ENCODE assay signal across 13 cellular contexts in the genomic region with DNA sequence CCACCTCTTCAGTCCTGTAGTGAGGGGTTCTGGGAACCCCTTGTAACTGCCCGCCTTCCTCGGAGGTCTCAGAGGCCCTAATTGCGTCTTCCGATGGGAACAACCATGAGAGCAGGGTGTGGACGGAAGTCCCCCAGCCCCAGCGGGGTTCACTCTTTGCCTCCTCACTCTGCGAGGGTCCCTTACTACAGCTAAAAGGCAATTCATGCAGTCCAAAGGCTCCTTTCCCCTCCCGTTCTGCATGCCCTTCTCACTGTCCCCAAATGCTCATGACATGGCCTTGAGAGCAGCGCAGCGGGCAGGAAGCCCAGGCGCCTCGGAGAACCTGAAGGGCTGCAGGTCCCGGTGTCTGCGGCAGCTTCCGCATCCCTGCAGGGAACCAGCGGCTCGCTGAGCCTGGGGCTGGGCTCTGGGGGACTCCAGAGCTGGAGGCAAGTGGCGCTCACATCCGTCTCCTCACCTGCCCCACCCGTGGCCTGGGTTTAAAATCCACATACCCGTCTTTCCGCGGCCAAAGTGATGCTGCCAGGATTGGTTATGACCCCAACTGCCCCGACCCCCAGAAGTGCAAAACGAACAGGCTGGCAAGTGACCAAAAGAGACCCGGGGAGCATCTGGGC. TPM values are rescaled to one million over a fixed set of nuclear protein-coding genes. Genes with fewer than 3 reads are reported as not detected.
A peak's percentile ranks its signal among the peaks of the same experiment; 100 is the strongest.
DNase-seq lines count a peak whose midpoint lies in the region; ATAC-seq, FAIRE-seq and TF ChIP-seq lines count a peak whose summit lies in the region.
"Had no signal": no experiment of that assay in that cellular context is flagged by ENCODE, and none has a peak within 500 bp of the region (broad histone marks: within the 10 kb centered on the region; RNA-seq: fewer than 3 reads in every experiment).

No MANE protein-coding gene starts in this region.

- no peak for TF ChIP-seq RAD21 in SK-N-SH (IDR thresholded peaks at IDR 0.05; ENCODE audit: low read length)

- H3K79me2 ChIP-seq in SK-N-SH (ENCODE audit: insufficient read depth) = no peaks in the 10 kb centered on the region
- no peaks in the 10 kb centered on the region for H3K79me2 ChIP-seq in fibroblast of lung (ENCODE audit: control insufficient read depth, insufficient read depth, low read length)

- CTCF ChIA-PET in SK-N-SH (lab: Yijun Ruan, JAX) = interaction anchor here (0.6 to 4.4 kb wide), 3 partner anchors 15 to 18 kb away, joined by 3 to 13 read pairs (median 3); no protein-coding TSS in a partner anchor

- H3K4me1 Mint-ChIP-seq in mesothelial cell of epicardium = peaks cover 31% of the 10 kb centered on the region

- H3K9me3 Mint-ChIP-seq in mesothelial cell of epicardium = peaks cover 3% of the 10 kb centered on the region
- H3K9me3 Mint-ChIP-seq: effector memory CD8-positive, alpha-beta T cell; HFFc6 had no signal

- DNase-seq in SK-N-SH (no peak), fibroblast of lung (ENCODE audit: low read depth in 2 of 2) (no peak), mesothelial cell of epicardium (ENCODE audit: low spot score in 2 of 2, unreplicated experiment in 2 of 2) (peak in 1 of 2 experiments; percentile 48), upper lobe of right lung (no peak), NCI-H1436 treated with DMSO at 0.1 percent for 48 hours (lab: John Stamatoyannopoulos, UW) (no peak), small intestine (no peak)
- DNase-seq: effector memory CD8-positive, alpha-beta T cell; HFFc6; naive B cell had no signal

- peaks cover 86% of the 10 kb centered on the region for H3K27me3 ChIP-seq in SK-N-SH (ENCODE audit: insufficient read depth)
- H3K27me3 ChIP-seq in fibroblast of lung (ENCODE audit: control insufficient read depth, insufficient read depth, low read length) = peaks cover 25% of the 10 kb centered on the region
- peaks cover 42% of the 10 kb centered on the region for H3K27me3 ChIP-seq in upper lobe of right lung
- peaks cover 13% of the 10 kb centered on the region in 2 donors for H3K27me3 ChIP-seq in small intestine (ENCODE audit: control insufficient read depth in 2 of 2, insufficient read depth in 2 of 2, low read length in 2 of 2)
- H3K27me3 ChIP-seq: BLaER1 had no signal

- H3K27ac Mint-ChIP-seq in mesothelial cell of epicardium = no peak overlapping the region
- H3K27ac Mint-ChIP-seq: effector memory CD8-positive, alpha-beta T cell; HFFc6; naive B cell had no signal

- no peak overlapping the region for H2AFZ ChIP-seq in SK-N-SH (ENCODE audit: low read depth)
- no peak overlapping the region for H2AFZ ChIP-seq in fibroblast of lung (ENCODE audit: low read length)

- H3K4me3 ChIP-seq in SK-N-SH (ENCODE audit: low read depth in 2 of 2, low read length in 1 of 2) = no peak overlapping the region
- H3K4me3 ChIP-seq in fibroblast of lung (replicated peaks in 1 of 4; ENCODE audit: control extremely low read depth in 1 of 4, insufficient read depth in 1 of 4, low read depth in 3 of 4, low read length in 4 of 4) = peak overlapping the region in 2 of 4 experiments; percentile 6 to 41
- H3K4me3 ChIP-seq in upper lobe of right lung = no peak overlapping the region
- no peak overlapping the region for H3K4me3 ChIP-seq in small intestine (ENCODE audit: low read depth in 1 of 2, low read length in 2 of 2)
- H3K4me3 ChIP-seq: BLaER1 had no signal

- peak overlapping the region; percentile 44; the same call in 1 of the 2 replicates for H3K4me2 ChIP-seq in SK-N-SH
- H3K4me2 ChIP-seq in fibroblast of lung (ENCODE audit: extremely low read depth, insufficient read depth, low read length) = peak overlapping the region; percentile 78
- H3K4me2 ChIP-seq: BLaER1 had no signal

- no peak for TF ChIP-seq EP300 in SK-N-SH (IDR thresholded peaks at IDR 0.05; ENCODE audit: borderline replicate concordance in 1 of 2, low read depth in 1 of 2, low read length in 1 of 2)

- no peaks in the 10 kb centered on the region for H3F3A ChIP-seq in SK-N-SH (replicated peaks; ENCODE audit: insufficient read depth)

- H3K36me3 Mint-ChIP-seq in mesothelial cell of epicardium = no peaks in the 10 kb centered on the region
- H3K36me3 Mint-ChIP-seq: naive B cell had no signal

- no peak for TF ChIP-seq CTCF in SK-N-SH (IDR thresholded peaks at IDR 0.05)
- TF ChIP-seq CTCF in fibroblast of lung (conservative IDR thresholded peaks at IDR 0.05 in 1 of 2, IDR thresholded peaks at IDR 0.05 in 1 of 2; ENCODE audit: low read depth in 1 of 2, low read length in 2 of 2) = no peak
- no peak for TF ChIP-seq CTCF in mesothelial cell of epicardium (IDR thresholded peaks at IDR 0.05; ENCODE audit: unreplicated experiment)
- TF ChIP-seq CTCF in upper lobe of right lung (IDR thresholded peaks at IDR 0.05) = no peak

- H3K9ac ChIP-seq in SK-N-SH = no peak overlapping the region
- no peak overlapping the region for H3K9ac ChIP-seq in fibroblast of lung (ENCODE audit: insufficient read depth, low read length)
- H3K9ac ChIP-seq: BLaER1 had no signal

- peak overlapping the region; percentile 65 for H3K4me3 Mint-ChIP-seq in mesothelial cell of epicardium
- H3K4me3 Mint-ChIP-seq: effector memory CD8-positive, alpha-beta T cell; HFFc6 had no signal

- H3K27ac ChIP-seq in SK-N-SH (ENCODE audit: low read depth in 2 of 2, low read length in 1 of 2) (no peak overlapping the region), fibroblast of lung (ENCODE audit: insufficient read depth, low read length) (no peak overlapping the region), upper lobe of right lung (no peak overlapping the region), small intestine (ENCODE audit: low read depth in 1 of 2, low read length in 1 of 2) (no peak overlapping the region)
- H3K27ac ChIP-seq: BLaER1 had no signal

- POLR2A ChIA-PET in SK-N-SH (lab: Yijun Ruan, JAX) = no interaction called here

- H4K20me1 ChIP-seq in SK-N-SH (ENCODE audit: insufficient read depth) (no peaks in the 10 kb centered on the region), fibroblast of lung (ENCODE audit: control insufficient read depth, extremely low read depth, insufficient read depth, low read length) (no peaks in the 10 kb centered on the region)
- H4K20me1 ChIP-seq: BLaER1 had no signal

- no peaks in the 10 kb centered on the region for H3K9me3 ChIP-seq in SK-N-SH
- H3K9me3 ChIP-seq in fibroblast of lung (ENCODE audit: control insufficient read depth, insufficient read depth, low read depth, low read length) = no peaks in the 10 kb centered on the region
- H3K9me3 ChIP-seq in upper lobe of right lung = no peaks in the 10 kb centered on the region
- H3K9me3 ChIP-seq in small intestine (ENCODE audit: control insufficient read depth, low read depth) = no peaks in the 10 kb centered on the region

- FAIRE-seq in small intestine (lab: Jason Lieb, UNC) = no peak
- FAIRE-seq: GM18507 had no signal

- H3K27me3 Mint-ChIP-seq in mesothelial cell of epicardium (ENCODE audit: low read depth) = peaks cover 84% of the 10 kb centered on the region

- intact Hi-C loops in upper lobe of right lung (cut with DNase I) = no loop called here

- WGBS in SK-N-SH (ENCODE audit: low lambda C conversion rate) = 7% methylated on average over 16 of the region's 26 CpGs
- 4 to 8% (median 7%) methylated on average over 23 to 26 of the region's 26 CpGs for WGBS in small intestine, 3 donors

- H3K36me3 ChIP-seq in SK-N-SH (replicated peaks in 1 of 2; ENCODE audit: control insufficient read depth in 1 of 2, insufficient read depth in 2 of 2, low read length in 1 of 2) (no peaks in the 10 kb centered on the region), fibroblast of lung (ENCODE audit: control insufficient read depth, insufficient read depth, low read length) (no peaks in the 10 kb centered on the region), upper lobe of right lung (no peaks in the 10 kb centered on the region), small intestine (ENCODE audit: control insufficient read depth in 2 of 2, insufficient read depth in 2 of 2, low read length in 2 of 2) (no peaks in the 10 kb centered on the region)
- H3K36me3 ChIP-seq: BLaER1 had no signal

- ATAC-seq in SK-N-SH treated with all-trans-retinoic acid at 6 μM for 48 hours (no peak), upper lobe of right lung (peak; percentile 15), GM18873 (IDR thresholded peaks at IDR 0.05; ENCODE audit: low FRiP score, unreplicated experiment) (no peak)
- ATAC-seq: effector memory CD8-positive, alpha-beta T cell had no signal

- H3K9me2 ChIP-seq in SK-N-SH = no peaks in the 10 kb centered on the region

- no peaks in the 10 kb centered on the region; a peak in 1 of 4 replicates for H3K4me1 ChIP-seq in SK-N-SH (ENCODE audit: control insufficient read depth in 1 of 2, insufficient read depth in 2 of 2, low read depth in 1 of 2, low read length in 1 of 2)
- peaks cover 19% of the 10 kb centered on the region for H3K4me1 ChIP-seq in fibroblast of lung (ENCODE audit: control insufficient read depth, extremely low read depth, insufficient read depth, low read length)
- peaks cover 11% of the 10 kb centered on the region for H3K4me1 ChIP-seq in upper lobe of right lung
- no peaks in the 10 kb centered on the region for H3K4me1 ChIP-seq in small intestine (ENCODE audit: control insufficient read depth in 2 of 2, insufficient read depth in 1 of 2, low read depth in 1 of 2, low read length in 1 of 2)

TF ChIP-seq in SK-N-SH, 30 proteins besides CTCF, POLR2A, EP300 and RAD21 (continues in another document):
- no peak for TF ChIP-seq JUND (IDR thresholded peaks at IDR 0.05)
- TF ChIP-seq EZH2phosphoT487 (IDR thresholded peaks at IDR 0.05; ENCODE audit: borderline replicate concordance, low read depth) = no peak; the same call in 1 of the 2 replicates

TF ChIP-seq in SK-N-SH treated with all-trans-retinoic acid at 6 μM for 48 hours, 23 proteins besides CTCF, POLR2A, EP300 and RAD21 (continues in another document):
- TF ChIP-seq ARNTL (CRISPR knock-in tag; IDR thresholded peaks at IDR 0.05; ENCODE audit: borderline replicate concordance, low read depth) = no peak

RNA-seq across cellular contexts. Expression of a gene that starts 0.5 kb away (rescaled TPM):
- polyA plus RNA-seq in SK-N-SH (2012; rRNA removed) = not detected in 2 replicates
- polyA plus RNA-seq in SK-N-SH (2012; cell fraction: cytosol; rRNA removed) = not detected in 2 replicates
- polyA plus RNA-seq in SK-N-SH (2012; cell fraction: nucleus; rRNA removed) = not detected in 2 replicates
- total RNA-seq in fibroblast of lung = 0.26 and 1.7 TPM in 2 replicates
- polyA plus RNA-seq in fibroblast of lung = 0.12 and 0.21 TPM in 2 replicates
- 0.22 and 0.33 TPM in 2 replicates for polyA plus RNA-seq in fibroblast of lung (2012)
- not detected in 2 replicates for polyA minus RNA-seq in fibroblast of lung (ENCODE audit: low replicate concordance)
- not detected in 3 replicates for total RNA-seq in mesothelial cell of epicardium
- total RNA-seq in upper lobe of right lung = not detected
- 1 to 10 TPM in 2 of 3 donors, not detected in 1; 1.6 to 8.8 TPM for polyA plus RNA-seq in small intestine
- total RNA-seq: HFFc6 had no signal

RNA-seq across cellular contexts. Expression of a gene that starts 54.4 kb away (rescaled TPM):
- 285 and 387 TPM in 2 replicates for polyA plus RNA-seq in SK-N-SH (2012; rRNA removed)
- polyA plus RNA-seq in SK-N-SH (2012; cell fraction: cytosol; rRNA removed) = 158 and 241 TPM in 2 replicates
- polyA plus RNA-seq in SK-N-SH (2012; cell fraction: nucleus; rRNA removed) = 318 and 338 TPM in 2 replicates
- 269 and 408 TPM in 2 replicates for total RNA-seq in fibroblast of lung
- polyA plus RNA-seq in fibroblast of lung = 549 and 646 TPM in 2 replicates
- 613 and 673 TPM in 2 replicates for polyA plus RNA-seq in fibroblast of lung (2012)
- 453 and 575 TPM in 2 replicates for polyA minus RNA-seq in fibroblast of lung (ENCODE audit: low replicate concordance)
- total RNA-seq in mesothelial cell of epicardium = 53.1 to 57.5 TPM (median 55.0 TPM) in 3 replicates
- 110 TPM for total RNA-seq in upper lobe of right lung
- 10 to 100 TPM; 11.9 to 56.4 (median 33.5) TPM for polyA plus RNA-seq in small intestine
